ENCODE assay signal across 7 cellular contexts in genomic region chr17:48106802-48107136, GRCh38. TPM values are rescaled to one million over a fixed set of nuclear protein-coding genes. Genes with fewer than 3 reads are reported as not detected.
A peak's percentile ranks its signal among the peaks of the same experiment; 100 is the strongest.
DNase-seq lines count a peak whose midpoint lies in the region; ATAC-seq, FAIRE-seq and TF ChIP-seq lines count a peak whose summit lies in the region.

No MANE protein-coding gene starts in this region.

- H4K8ac ChIP-seq in IMR-90 (ENCODE audit: low read depth in 2 of 2, low read length in 2 of 2), result peak overlapping the region; percentile 72 to 96

- H4K20me1 ChIP-seq in IMR-90 (ENCODE audit: insufficient read depth, low read length), result peaks cover 2% of the 10 kb centered on the region
- H4K20me1 ChIP-seq in keratinocyte (ENCODE audit: control insufficient read depth, extremely low read depth, insufficient read depth, low read length), result no peaks in the 10 kb centered on the region

- H3K9ac ChIP-seq in IMR-90 (ENCODE audit: low read depth, low read length) (peak overlapping the region; percentile 55), keratinocyte (ENCODE audit: control insufficient read depth, extremely low read depth, insufficient read depth, low read length) (peak overlapping the region; percentile 95), subcutaneous abdominal adipose tissue (ENCODE audit: low read length in 5 of 5) (peak overlapping the region; percentile 72 to 93 (median 89))

- no peak for FAIRE-seq in keratinocyte (lab: Jason Lieb, UNC)

- peak overlapping the region; percentile 99 for H2AFZ ChIP-seq in IMR-90 (replicated peaks; ENCODE audit: low read length, poor library complexity)
- H2AFZ ChIP-seq in keratinocyte (ENCODE audit: control insufficient read depth, low read length), result peak overlapping the region; percentile 100

- dilution Hi-C loops in IMR-90 (cut with HindIII; ENCODE audit: low sequenced_read_pairs, unreplicated experiment) (no loop called here), keratinocyte (cut with MboI; ENCODE audit: extremely low pct_ligation_motif_present, low sequenced_read_pairs) (no loop called here)

- H4K5ac ChIP-seq in IMR-90 (ENCODE audit: low read depth, low read length), result peak overlapping the region; percentile 13

- no peak overlapping the region for H3K18ac ChIP-seq in IMR-90 (ENCODE audit: low read depth, low read length)

- peak overlapping the region; percentile 26; the same call in 1 of the 2 replicates for H3K4ac ChIP-seq in IMR-90 (ENCODE audit: low read depth, low read length)

- peak overlapping the region; percentile 46 for H3K23ac ChIP-seq in IMR-90 (ENCODE audit: low read depth, low read length)

- peak overlapping the region; percentile 84 for H3K4me3 ChIP-seq in IMR-90 (ENCODE audit: insufficient read depth, low read depth, low read length)
- peak overlapping the region; percentile 78 to 99 (median 97) for H3K4me3 ChIP-seq in keratinocyte (ENCODE audit: control insufficient read depth in 2 of 3, extremely low read depth in 1 of 3, insufficient read depth in 2 of 3, low read depth in 1 of 3, low read length in 3 of 3)
- H3K4me3 ChIP-seq in subcutaneous abdominal adipose tissue (ENCODE audit: low read depth in 1 of 5, low read length in 5 of 5), result peak overlapping the region; percentile 83 to 100 (median 96)

- in situ Hi-C loops in IMR-90 (cut with MboI; ENCODE audit: low sequenced_read_pairs), result no loop called here

- peaks cover 14 to 34% of the 10 kb centered on the region in 2 experiments for H3K79me1 ChIP-seq in IMR-90 (ENCODE audit: low read depth in 1 of 2, low read length in 2 of 2)

- CTCF ChIA-PET in IMR-90 (lab: Yijun Ruan, JAX), result interaction anchor here (0.6 kb wide), 1 partner anchor 24 kb away, joined by 6 read pairs; no protein-coding TSS in a partner anchor

- intact Hi-C loops in IMR-90 (cut with micrococcal nuclease), result no loop called here

- DNase-seq in IMR-90 (no peak), keratinocyte (ENCODE audit: low read depth, low spot score) (no peak), Kasumi-1 (lab: John Stamatoyannopoulos, UW) (no peak)
- DNase-seq in activated naive CD8-positive, alpha-beta T cell treated with anti-CD3 and anti-CD28 coated beads for 36 hours, result no peak
- DNase-seq in stimulated activated CD4-positive, alpha-beta T cell treated with anti-CD3 and anti-CD28 coated beads, Interleukin-2, amount 100 ng/mL, for 24 hours, result no peak

- no peak overlapping the region; the same call in 2 of the 3 replicates for H2BK15ac ChIP-seq in IMR-90 (ENCODE audit: low read depth, low read length)

- H3K9me1 ChIP-seq in IMR-90 (ENCODE audit: insufficient read depth, low read length) (no peaks in the 10 kb centered on the region), keratinocyte (ENCODE audit: control insufficient read depth, extremely low read depth, insufficient read depth, low read length) (no peaks in the 10 kb centered on the region)

- H3K27ac ChIP-seq in IMR-90 (ENCODE audit: insufficient read depth, low read length) (peak overlapping the region; percentile 23), keratinocyte (ENCODE audit: control insufficient read depth, insufficient read depth, low read length) (peak overlapping the region; percentile 92), subcutaneous abdominal adipose tissue (ENCODE audit: low read depth, low read length) (peak overlapping the region; percentile 88)

- no peak for TF ChIP-seq CTCF in IMR-90 (conservative IDR thresholded peaks at IDR 0.05; ENCODE audit: low read depth, low read length)
- no peak for TF ChIP-seq CTCF in keratinocyte (optimal IDR thresholded peaks at IDR 0.05 in 1 of 3, IDR thresholded peaks at IDR 0.05 in 1 of 3, conservative IDR thresholded peaks at IDR 0.05 in 1 of 3; ENCODE audit: extremely low read depth in 1 of 3, insufficient read depth in 2 of 3, low read length in 3 of 3)

- H3K9me3 Mint-ChIP-seq in activated naive CD8-positive, alpha-beta T cell treated with anti-CD3 and anti-CD28 coated beads for 36 hours, result peaks cover 4% of the 10 kb centered on the region

- BruUV-seq in IMR-90 (replicated peaks; lab: Mats Ljungman, UMichigan), result no TSS peak

- peaks cover 44% of the 10 kb centered on the region for H3K4me1 Mint-ChIP-seq in activated naive CD8-positive, alpha-beta T cell treated with anti-CD3 and anti-CD28 coated beads for 36 hours

- TF ChIP-seq RAD21 in IMR-90 (IDR thresholded peaks at IDR 0.05; ENCODE audit: low read length), result no peak

- peak overlapping the region; percentile 97 for H3K27ac Mint-ChIP-seq in activated naive CD8-positive, alpha-beta T cell treated with anti-CD3 and anti-CD28 coated beads for 36 hours

- H3K4me2 ChIP-seq in IMR-90 (ENCODE audit: low read depth, low read length) (peak overlapping the region; percentile 81), keratinocyte (ENCODE audit: control insufficient read depth, extremely low read depth, insufficient read depth, low read depth, low read length) (peak overlapping the region; percentile 92)

- peak overlapping the region; percentile 14; the same call in 1 of the 2 replicates for H4K91ac ChIP-seq in IMR-90 (ENCODE audit: insufficient read depth, low read depth, low read length)

- H2BK20ac ChIP-seq in IMR-90 (ENCODE audit: low read depth, low read length), result no peak overlapping the region

- H3K27me3 ChIP-seq in IMR-90 (ENCODE audit: control insufficient read depth, insufficient read depth, low read length), result no peaks in the 10 kb centered on the region
- no peaks in the 10 kb centered on the region for H3K27me3 ChIP-seq in keratinocyte (ENCODE audit: control insufficient read depth, extremely low read depth, insufficient read depth, low read length)
- H3K27me3 ChIP-seq in subcutaneous abdominal adipose tissue (ENCODE audit: control insufficient read depth in 5 of 5, insufficient read depth in 4 of 5, low read length in 5 of 5), result no peaks in the 10 kb centered on the region

- H3K14ac ChIP-seq in IMR-90 (replicated peaks; ENCODE audit: low read depth, low read length), result peak overlapping the region; percentile 92

- peaks cover 13% of the 10 kb centered on the region for H3K36me3 Mint-ChIP-seq in activated naive CD8-positive, alpha-beta T cell treated with anti-CD3 and anti-CD28 coated beads for 36 hours

- H3K79me2 ChIP-seq in keratinocyte (ENCODE audit: control insufficient read depth, insufficient read depth, low read length), result peaks cover 38% of the 10 kb centered on the region

- no peak overlapping the region for H2AK9ac ChIP-seq in IMR-90 (replicated peaks; ENCODE audit: low read depth, low read length, poor library complexity)

- H2BK120ac ChIP-seq in IMR-90 (ENCODE audit: low read depth, low read length), result no peak overlapping the region

- no peak for TF ChIP-seq POLR2A in IMR-90 (IDR thresholded peaks at IDR 0.05; ENCODE audit: low read depth, low read length)

- ATAC-seq in IMR-90 (ENCODE audit: low read depth) (no peak), HG03432 (IDR thresholded peaks at IDR 0.05; ENCODE audit: unreplicated experiment) (no peak)

- H3K4me3 Mint-ChIP-seq in activated naive CD8-positive, alpha-beta T cell treated with anti-CD3 and anti-CD28 coated beads for 36 hours, result peak overlapping the region; percentile 99

- POLR2A ChIA-PET in IMR-90 (lab: Charles Lee; ENCODE audit: unreplicated experiment), result no interaction called here

- H3K56ac ChIP-seq in IMR-90 (ENCODE audit: extremely low read depth, insufficient read depth, low read length), result peak overlapping the region; percentile 73

- H3K4me1 ChIP-seq in IMR-90 (ENCODE audit: control insufficient read depth, insufficient read depth, low read length) (no peaks in the 10 kb centered on the region), keratinocyte (ENCODE audit: control insufficient read depth, extremely low read depth, insufficient read depth, low read length) (peaks cover 2% of the 10 kb centered on the region), subcutaneous abdominal adipose tissue (ENCODE audit: control insufficient read depth in 5 of 5, insufficient read depth in 5 of 5, low read length in 5 of 5) (peaks cover 0 to 36% (median 26%) of the 10 kb centered on the region in 5 donors)

- H3K27me3 Mint-ChIP-seq in activated naive CD8-positive, alpha-beta T cell treated with anti-CD3 and anti-CD28 coated beads for 36 hours, result no peaks in the 10 kb centered on the region

- H2AK5ac ChIP-seq in IMR-90 (ENCODE audit: low read depth, low read length), result no peak overlapping the region

- 80% methylated on average over 2 of the region's 13 CpGs; no CpG with 5 or more reads in 1 of the 2 experiments for WGBS in IMR-90 (ENCODE audit: extremely low coverage in 2 of 2, insufficient read length in 1 of 2), 2 experiments

- H3K9me3 ChIP-seq in IMR-90 (ENCODE audit: control insufficient read depth, insufficient read depth, low read length) (no peaks in the 10 kb centered on the region), keratinocyte (ENCODE audit: control insufficient read depth, low read depth, low read length) (no peaks in the 10 kb centered on the region), subcutaneous abdominal adipose tissue (ENCODE audit: control insufficient read depth in 5 of 5, low read length in 5 of 5) (peaks cover 0 to 6% (median 3%) of the 10 kb centered on the region in 5 donors)

- H3K36me3 ChIP-seq in IMR-90 (ENCODE audit: control insufficient read depth, insufficient read depth, low read length) (no peaks in the 10 kb centered on the region), keratinocyte (ENCODE audit: control insufficient read depth in 2 of 2, extremely low read depth in 1 of 2, insufficient read depth in 2 of 2, low read length in 2 of 2) (peaks cover 0 to 4% of the 10 kb centered on the region in 2 experiments), subcutaneous abdominal adipose tissue (ENCODE audit: control insufficient read depth in 5 of 5, insufficient read depth in 5 of 5, low read length in 5 of 5) (no peaks in the 10 kb centered on the region)

- no peak overlapping the region for H2BK5ac ChIP-seq in IMR-90 (ENCODE audit: low read depth, low read length, poor library complexity, severe bottlenecking)

RNA-seq across cellular contexts. Expression of gene SNX11, which starts 0.8 kb away (rescaled TPM):
- total RNA-seq in IMR-90 (2012; rRNA removed), result 11.7 and 14.7 TPM in 2 replicates
- polyA plus RNA-seq in IMR-90 (2012; rRNA removed) (12.5 and 16.9 TPM in 2 replicates), keratinocyte (20.8 to 23.9 TPM (median 21.0 TPM) in 3 replicates)
- polyA plus RNA-seq in IMR-90 (2012; cell fraction: cytosol; rRNA removed), result 6.7 and 13.4 TPM in 2 replicates
- polyA plus RNA-seq in IMR-90 (2012; cell fraction: nucleus; rRNA removed; ENCODE audit: low replicate concordance), result 7.7 and 17.2 TPM in 2 replicates
- 10 to 100 TPM; 32.0 to 33.1 TPM for total RNA-seq in activated naive CD8-positive, alpha-beta T cell treated with anti-CD3 and anti-CD28 coated beads for 36 hours
- polyA plus RNA-seq in keratinocyte (2011; ENCODE audit: low read depth), result 3.6 TPM
- polyA plus RNA-seq in keratinocyte (2011; cell fraction: cytosol; rRNA removed), result 16.1 and 19.0 TPM in 2 replicates
- polyA plus RNA-seq in keratinocyte (2011; cell fraction: nucleus; rRNA removed), result 20.9 and 21.5 TPM in 2 replicates
- polyA plus RNA-seq in keratinocyte (2012; ENCODE audit: low replicate concordance), result 16.2 and 19.5 TPM in 2 replicates
- 14.6 to 23.8 TPM (median 16.5 TPM) in 3 replicates for polyA minus RNA-seq in keratinocyte
- 12.7 TPM for polyA minus RNA-seq in keratinocyte (2011; cell fraction: cytosol; rRNA and poly(A)+ RNA removed)
- polyA minus RNA-seq in keratinocyte (2011; cell fraction: nucleus; rRNA and poly(A)+ RNA removed), result 8.5 and 13.4 TPM in 2 replicates

RNA-seq across cellular contexts. Expression of gene CBX1, which starts 5.5 kb away (rescaled TPM):
- total RNA-seq in IMR-90 (2012; rRNA removed), result 35.0 and 52.2 TPM in 2 replicates
- polyA plus RNA-seq in IMR-90 (2012; rRNA removed), result 42.9 and 54.9 TPM in 2 replicates
- 12.5 and 21.0 TPM in 2 replicates for polyA plus RNA-seq in IMR-90 (2012; cell fraction: cytosol; rRNA removed)
- 3.3 and 19.8 TPM in 2 replicates for polyA plus RNA-seq in IMR-90 (2012; cell fraction: nucleus; rRNA removed; ENCODE audit: low replicate concordance)
- total RNA-seq in activated naive CD8-positive, alpha-beta T cell treated with anti-CD3 and anti-CD28 coated beads for 36 hours, result 10 to 100 TPM; 60.3 to 60.5 TPM
- polyA plus RNA-seq in keratinocyte, result 20.7 to 49.4 TPM (median 42.3 TPM) in 3 replicates
- polyA plus RNA-seq in keratinocyte (2011; ENCODE audit: low read depth), result 23.4 TPM
- 40.7 and 53.0 TPM in 2 replicates for polyA plus RNA-seq in keratinocyte (2011; cell fraction: cytosol; rRNA removed)
- polyA plus RNA-seq in keratinocyte (2011; cell fraction: nucleus; rRNA removed), result 25.2 and 26.8 TPM in 2 replicates
- 44.3 and 74.9 TPM in 2 replicates for polyA plus RNA-seq in keratinocyte (2012; ENCODE audit: low replicate concordance)
- polyA minus RNA-seq in keratinocyte, result 5.7 to 20.2 TPM (median 7.7 TPM) in 3 replicates
- polyA minus RNA-seq in keratinocyte (2011; cell fraction: cytosol; rRNA and poly(A)+ RNA removed), result 20.0 TPM
- 7.0 and 9.9 TPM in 2 replicates for polyA minus RNA-seq in keratinocyte (2011; cell fraction: nucleus; rRNA and poly(A)+ RNA removed)

RNA-seq across cellular contexts. Expression of gene NFE2L1, which starts 58.6 kb away (rescaled TPM):
- total RNA-seq in IMR-90 (2012; rRNA removed), result 35.6 and 42.8 TPM in 2 replicates
- 122 and 125 TPM in 2 replicates for polyA plus RNA-seq in IMR-90 (2012; rRNA removed)
- polyA plus RNA-seq in IMR-90 (2012; cell fraction: cytosol; rRNA removed), result 97.7 and 130 TPM in 2 replicates
- 91.5 and 108 TPM in 2 replicates for polyA plus RNA-seq in IMR-90 (2012; cell fraction: nucleus; rRNA removed; ENCODE audit: low replicate concordance)
- total RNA-seq in activated naive CD8-positive, alpha-beta T cell treated with anti-CD3 and anti-CD28 coated beads for 36 hours, result 10 to 100 TPM; 99.0 to 99.7 TPM
- polyA plus RNA-seq in keratinocyte, result 169 to 284 TPM (median 208 TPM) in 3 replicates
- 179 TPM for polyA plus RNA-seq in keratinocyte (2011; ENCODE audit: low read depth)
- 112 TPM in 2 replicates for polyA plus RNA-seq in keratinocyte (2011; cell fraction: cytosol; rRNA removed)
- 514 and 591 TPM in 2 replicates for polyA plus RNA-seq in keratinocyte (2011; cell fraction: nucleus; rRNA removed)
- polyA plus RNA-seq in keratinocyte (2012; ENCODE audit: low replicate concordance), result 152 and 178 TPM in 2 replicates
- 167 to 352 TPM (median 217 TPM) in 3 replicates for polyA minus RNA-seq in keratinocyte
- 115 TPM for polyA minus RNA-seq in keratinocyte (2011; cell fraction: cytosol; rRNA and poly(A)+ RNA removed)
- polyA minus RNA-seq in keratinocyte (2011; cell fraction: nucleus; rRNA and poly(A)+ RNA removed), result 374 and 414 TPM in 2 replicates

Comparison
In these comparisons a context has a peak if more than half of its experiments do, and no peak if none do; other contexts are left out.
1. H3K27ac ChIP-seq: peak in every context shown above with its lines; median percentile 92 in keratinocyte; 88 in subcutaneous abdominal adipose tissue; 23 in IMR-90.